ENCODE assay signal across 2 cellular contexts in the genomic region with DNA sequence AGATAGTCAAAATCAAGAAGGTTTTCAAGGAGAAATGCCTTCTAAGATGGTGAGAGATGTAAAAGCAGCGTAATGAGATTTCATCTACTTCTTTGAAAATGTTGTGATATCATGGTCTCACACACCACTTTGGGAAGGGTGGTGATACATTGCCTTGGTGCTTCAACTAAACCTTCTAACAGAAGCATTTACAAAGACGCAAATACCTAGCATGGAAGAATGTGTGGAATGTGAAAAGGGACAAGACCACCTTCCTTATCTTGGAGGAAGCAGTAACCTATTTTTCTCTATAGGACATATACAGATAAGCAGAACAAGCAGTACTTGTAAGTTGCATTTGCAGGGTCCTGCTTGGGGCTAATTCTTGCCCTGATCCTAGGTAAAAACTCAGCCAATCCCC.
A peak's percentile ranks its signal among the peaks of the same experiment; 100 is the strongest.
TF ChIP-seq lines count a peak whose summit lies in the region.

No MANE protein-coding gene starts in this region.

TF ChIP-seq in GM23338, 12 proteins besides CTCF, POLR2A, EP300 and RAD21:
- TF ChIP-seq, protein P1, sequence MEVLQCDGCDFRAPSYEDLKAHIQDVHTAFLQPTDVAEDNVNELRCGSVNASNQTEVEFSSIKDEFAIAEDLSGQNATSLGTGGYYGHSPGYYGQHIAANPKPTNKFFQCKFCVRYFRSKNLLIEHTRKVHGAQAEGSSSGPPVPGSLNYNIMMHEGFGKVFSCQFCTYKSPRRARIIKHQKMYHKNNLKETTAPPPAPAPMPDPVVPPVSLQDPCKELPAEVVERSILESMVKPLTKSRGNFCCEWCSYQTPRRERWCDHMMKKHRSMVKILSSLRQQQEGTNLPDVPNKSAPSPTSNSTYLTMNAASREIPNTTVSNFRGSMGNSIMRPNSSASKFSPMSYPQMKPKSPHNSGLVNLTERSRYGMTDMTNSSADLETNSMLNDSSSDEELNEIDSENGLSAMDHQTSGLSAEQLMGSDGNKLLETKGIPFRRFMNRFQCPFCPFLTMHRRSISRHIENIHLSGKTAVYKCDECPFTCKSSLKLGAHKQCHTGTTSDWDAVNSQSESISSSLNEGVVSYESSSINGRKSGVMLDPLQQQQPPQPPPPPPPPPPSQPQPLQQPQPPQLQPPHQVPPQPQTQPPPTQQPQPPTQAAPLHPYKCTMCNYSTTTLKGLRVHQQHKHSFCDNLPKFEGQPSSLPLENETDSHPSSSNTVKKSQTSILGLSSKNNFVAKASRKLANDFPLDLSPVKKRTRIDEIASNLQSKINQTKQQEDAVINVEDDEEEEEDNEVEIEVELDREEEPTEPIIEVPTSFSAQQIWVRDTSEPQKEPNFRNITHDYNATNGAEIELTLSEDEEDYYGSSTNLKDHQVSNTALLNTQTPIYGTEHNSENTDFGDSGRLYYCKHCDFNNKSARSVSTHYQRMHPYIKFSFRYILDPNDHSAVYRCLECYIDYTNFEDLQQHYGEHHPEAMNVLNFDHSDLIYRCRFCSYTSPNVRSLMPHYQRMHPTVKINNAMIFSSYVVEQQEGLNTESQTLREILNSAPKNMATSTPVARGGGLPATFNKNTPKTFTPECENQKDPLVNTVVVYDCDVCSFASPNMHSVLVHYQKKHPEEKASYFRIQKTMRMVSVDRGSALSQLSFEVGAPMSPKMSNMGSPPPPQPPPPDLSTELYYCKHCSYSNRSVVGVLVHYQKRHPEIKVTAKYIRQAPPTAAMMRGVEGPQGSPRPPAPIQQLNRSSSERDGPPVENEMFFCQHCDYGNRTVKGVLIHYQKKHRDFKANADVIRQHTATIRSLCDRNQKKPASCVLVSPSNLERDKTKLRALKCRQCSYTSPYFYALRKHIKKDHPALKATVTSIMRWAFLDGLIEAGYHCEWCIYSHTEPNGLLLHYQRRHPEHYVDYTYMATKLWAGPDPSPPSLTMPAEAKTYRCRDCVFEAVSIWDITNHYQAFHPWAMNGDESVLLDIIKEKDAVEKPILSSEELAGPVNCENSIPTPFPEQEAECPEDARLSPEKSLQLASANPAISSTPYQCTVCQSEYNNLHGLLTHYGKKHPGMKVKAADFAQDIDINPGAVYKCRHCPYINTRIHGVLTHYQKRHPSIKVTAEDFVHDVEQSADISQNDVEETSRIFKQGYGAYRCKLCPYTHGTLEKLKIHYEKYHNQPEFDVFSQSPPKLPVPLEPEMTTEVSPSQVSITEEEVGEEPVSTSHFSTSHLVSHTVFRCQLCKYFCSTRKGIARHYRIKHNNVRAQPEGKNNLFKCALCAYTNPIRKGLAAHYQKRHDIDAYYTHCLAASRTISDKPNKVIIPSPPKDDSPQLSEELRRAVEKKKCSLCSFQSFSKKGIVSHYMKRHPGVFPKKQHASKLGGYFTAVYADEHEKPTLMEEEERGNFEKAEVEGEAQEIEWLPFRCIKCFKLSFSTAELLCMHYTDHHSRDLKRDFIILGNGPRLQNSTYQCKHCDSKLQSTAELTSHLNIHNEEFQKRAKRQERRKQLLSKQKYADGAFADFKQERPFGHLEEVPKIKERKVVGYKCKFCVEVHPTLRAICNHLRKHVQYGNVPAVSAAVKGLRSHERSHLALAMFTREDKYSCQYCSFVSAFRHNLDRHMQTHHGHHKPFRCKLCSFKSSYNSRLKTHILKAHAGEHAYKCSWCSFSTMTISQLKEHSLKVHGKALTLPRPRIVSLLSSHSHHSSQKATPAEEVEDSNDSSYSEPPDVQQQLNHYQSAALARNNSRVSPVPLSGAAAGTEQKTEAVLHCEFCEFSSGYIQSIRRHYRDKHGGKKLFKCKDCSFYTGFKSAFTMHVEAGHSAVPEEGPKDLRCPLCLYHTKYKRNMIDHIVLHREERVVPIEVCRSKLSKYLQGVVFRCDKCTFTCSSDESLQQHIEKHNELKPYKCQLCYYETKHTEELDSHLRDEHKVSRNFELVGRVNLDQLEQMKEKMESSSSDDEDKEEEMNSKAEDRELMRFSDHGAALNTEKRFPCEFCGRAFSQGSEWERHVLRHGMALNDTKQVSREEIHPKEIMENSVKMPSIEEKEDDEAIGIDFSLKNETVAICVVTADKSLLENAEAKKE (CRISPR knock-in tag; IDR thresholded peaks at IDR 0.05): peak; percentile 87
- TF ChIP-seq CREB1 (CRISPR knock-in tag; IDR thresholded peaks at IDR 0.05; ENCODE audit: low read depth): no peak
TF ChIP-seq in GM23338: peak in this region for 1.

TF ChIP-seq in H1, 55 proteins besides CTCF, POLR2A, EP300 and RAD21 (continued from another document):
- no peak for TF ChIP-seq TBP (IDR thresholded peaks at IDR 0.05; ENCODE audit: low read depth, low read length)
